ENCODE assay signal across 8 cellular contexts in genomic region chr2:27628767-27629709, GRCh38. TPM values are rescaled to one million over a fixed set of nuclear protein-coding genes. Genes with fewer than 3 reads are reported as not detected.
DNase-seq lines count a peak whose midpoint lies in the region; ATAC-seq and TF ChIP-seq lines count a peak whose summit lies in the region.

A gene with protein sequence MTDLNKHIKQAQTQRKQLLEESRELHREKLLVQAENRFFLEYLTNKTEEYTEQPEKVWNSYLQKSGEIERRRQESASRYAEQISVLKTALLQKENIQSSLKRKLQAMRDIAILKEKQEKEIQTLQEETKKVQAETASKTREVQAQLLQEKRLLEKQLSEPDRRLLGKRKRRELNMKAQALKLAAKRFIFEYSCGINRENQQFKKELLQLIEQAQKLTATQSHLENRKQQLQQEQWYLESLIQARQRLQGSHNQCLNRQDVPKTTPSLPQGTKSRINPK (minus strand): TSS chr2:27629012. CDS start chr2:27627799, 1,213 bp downstream.
Gene GPN1 (plus strand): TSS chr2:27629050. CDS start chr2:27629059, 9 bp downstream.

- peak in 3 of 4 donors; percentile 29 to 68 (median 62) for TF ChIP-seq POLR2A in esophagus squamous epithelium (IDR thresholded peaks at IDR 0.05)

- peaks cover 7 to 41% (median 22%) of the 10 kb centered on the region in 3 donors for H3K4me1 ChIP-seq in esophagus squamous epithelium

- 0 to 4% methylated on average over 10 to 25 of the region's 44 CpGs for WGBS in esophagus squamous epithelium, 2 donors

- DNase-seq in DMS53 (lab: John Stamatoyannopoulos, UW) (peak; percentile 86), HuH-7.5 (ENCODE audit: low spot score) (peak; percentile 53), OCI-M1 (lab: John Stamatoyannopoulos, UW) (peak; percentile 95), esophagus squamous epithelium (lab: John Stamatoyannopoulos, UW) (peak; percentile 70), myocyte (ENCODE audit: low read depth) (peak; percentile 97)
- peak; percentile 92 for DNase-seq in activated T-cell treated with anti-CD3 and anti-CD28 coated beads, Interleukin-2, amount 50 U/mL, for 1 hour
- DNase-seq in stimulated activated CD8-positive, alpha-beta memory T cell treated with anti-CD3 and anti-CD28 coated beads, Interleukin-7, amount 100 ng/mL, for 4 hours (ENCODE audit: low read depth in 2 of 2) = peak; percentile 95

- H3K4me3 ChIP-seq in esophagus squamous epithelium = peak within 1 kb of the TSS; percentile 60 to 85 (median 73)

- intact Hi-C loops in esophagus squamous epithelium (cut with DNase I) = no loop called here

- H3K36me3 ChIP-seq in esophagus squamous epithelium = peaks cover 0 to 43% (median 11%) of the 10 kb centered on the region in 3 donors

- H3K27ac ChIP-seq in esophagus squamous epithelium = peak within 1 kb of the TSS; percentile 84 to 91 (median 90)

- ATAC-seq in GM21529 (IDR thresholded peaks at IDR 0.05; ENCODE audit: unreplicated experiment) = peak; percentile 99

- no peaks in the 10 kb centered on the region for H3K27me3 ChIP-seq in esophagus squamous epithelium

- no peak for TF ChIP-seq CTCF in esophagus squamous epithelium (IDR thresholded peaks at IDR 0.05)

- no peaks in the 10 kb centered on the region for H3K9me3 ChIP-seq in esophagus squamous epithelium

RNA-seq across cellular contexts. Expression of the first gene that starts in this region (rescaled TPM):
- total RNA-seq in esophagus squamous epithelium (1 to 10 TPM in 2 of 4 donors, under 1 TPM in 2; 0.44 to 3.1 (median 1.4) TPM), myocyte (1.8 and 3.0 TPM in 2 replicates)
- polyA plus RNA-seq in myocyte (2012) = 1.2 TPM

RNA-seq across cellular contexts. Expression of gene GPN1, which starts in this region (rescaled TPM):
- total RNA-seq in esophagus squamous epithelium (10 to 100 TPM; 17.3 to 36.4 (median 31.6) TPM), myocyte (26.7 and 29.0 TPM in 2 replicates)
- polyA plus RNA-seq in myocyte (2012) = 37.6 TPM

Comparison
In these comparisons a context has a peak if more than half of its experiments do, and no peak if none do; other contexts are left out.
1. Peak in every context shown above with its lines: DNase-seq, ATAC-seq, H3K4me3 ChIP-seq and H3K27ac ChIP-seq.